Comparison of ENCODE assay signal across 8 cellular contexts in the genomic region with DNA sequence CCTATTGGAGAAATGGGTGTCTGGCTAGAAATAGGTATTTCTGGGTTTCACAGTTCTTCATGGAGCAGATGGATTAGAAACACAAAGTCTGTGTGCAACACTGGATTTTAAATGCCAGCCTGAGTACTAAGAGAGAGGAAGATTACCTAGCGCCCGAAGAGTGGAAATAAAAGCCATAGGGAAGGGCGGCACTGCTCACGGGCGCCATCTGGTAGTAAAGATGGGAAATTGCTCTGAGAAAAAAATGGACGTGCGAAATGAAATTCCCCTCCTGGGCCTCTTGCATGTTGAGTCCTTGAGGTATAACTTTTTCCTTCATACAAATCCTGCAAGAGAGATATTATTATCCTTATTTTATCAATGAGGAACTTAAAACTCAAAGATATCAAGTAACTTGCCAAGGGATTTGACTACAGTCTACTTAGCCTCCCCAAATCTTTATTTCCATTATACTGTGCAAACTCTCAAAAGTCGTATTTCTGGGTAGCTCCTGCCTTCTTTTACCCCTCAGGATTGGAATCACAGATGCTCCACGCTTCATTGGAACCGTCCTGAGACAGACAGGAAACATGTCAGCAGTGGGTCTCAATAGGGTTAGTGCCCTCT.
DNase-seq lines count a peak whose midpoint lies in the region; ATAC-seq, FAIRE-seq and TF ChIP-seq lines count a peak whose summit lies in the region.

No MANE protein-coding gene starts in this region.

- H4K5ac ChIP-seq in H1 (ENCODE audit: insufficient read length, low read depth, low read length): no peak overlapping the region

- no peak overlapping the region for H3K4me2 ChIP-seq in H1 (ENCODE audit: insufficient read depth in 1 of 2, low read depth in 2 of 2, low read length in 2 of 2)

- no peak overlapping the region for H3K4ac ChIP-seq in H1 (replicated peaks; ENCODE audit: insufficient read length, low read depth, low read length)

- no peak overlapping the region for H3K23ac ChIP-seq in H1 (ENCODE audit: insufficient read length)

- H3K27me3 ChIP-seq in H1 (replicated peaks in 1 of 4; ENCODE audit: control insufficient read depth in 3 of 4, extremely low read depth in 1 of 4, insufficient read depth in 3 of 4, low read length in 3 of 4) (no peaks in the 10 kb centered on the region), thoracic aorta (replicated peaks; ENCODE audit: insufficient read depth) (no peaks in the 10 kb centered on the region)

- peak overlapping the region; percentile 8 for H4K91ac ChIP-seq in H1 (replicated peaks; ENCODE audit: insufficient read length, low read length)

- H4K20me1 ChIP-seq in H1 (replicated peaks in 1 of 2; ENCODE audit: control insufficient read depth in 1 of 2, insufficient read depth in 2 of 2, low read length in 2 of 2): no peaks in the 10 kb centered on the region

- TF ChIP-seq EP300 in H1 (IDR thresholded peaks at IDR 0.05; ENCODE audit: borderline replicate concordance in 1 of 2, low read depth in 2 of 2, low read length in 2 of 2): no peak

- H3K9me3 ChIP-seq in H1 (ENCODE audit: insufficient read depth in 2 of 2, low read depth in 1 of 2, low read length in 1 of 2) (peaks cover 2 to 3% of the 10 kb centered on the region in 2 experiments; a peak in 1 of 4 replicates), thoracic aorta (no peaks in the 10 kb centered on the region)

- H3K4me3 ChIP-seq in H1 (ENCODE audit: extremely low read depth in 1 of 4, insufficient read depth in 2 of 4, low read depth in 3 of 4, low read length in 4 of 4): no peak overlapping the region
- no peak overlapping the region for H3K4me3 ChIP-seq in thoracic aorta

- 36% methylated on average over 10 of the region's 10 CpGs; no CpG with 5 or more reads in 1 of the 2 experiments for WGBS in H1 (ENCODE audit: extremely low coverage in 1 of 2, insufficient coverage in 1 of 2, insufficient read length in 1 of 2, insufficient replicate concordance in 2 of 2, low coverage in 1 of 2, low lambda C conversion rate in 2 of 2, missing lambda C conversion rate in 1 of 2), 2 experiments

- TF ChIP-seq RAD21 in H1 (IDR thresholded peaks at IDR 0.05 in 1 of 2, conservative IDR thresholded peaks at IDR 0.05 in 1 of 2; ENCODE audit: low read depth in 2 of 2, low read length in 2 of 2): peak; percentile 72 to 77

- POLR2A ChIA-PET in H1 (lab: Charles Lee; ENCODE audit: partially characterized antibody): no interaction called here

- H2BK12ac ChIP-seq in H1 (ENCODE audit: low read depth, low read length): peak overlapping the region; percentile 10; the same call in 1 of the 2 replicates

- H3K27ac ChIP-seq in H1 (ENCODE audit: low read depth, low read length) (no peak overlapping the region), thoracic aorta (no peak overlapping the region)

- no peak overlapping the region for H3K9ac ChIP-seq in H1 (replicated peaks in 1 of 4; ENCODE audit: extremely low read depth in 1 of 4, low read depth in 3 of 4, low read length in 3 of 4)

- ATAC-seq in HG03095 (IDR thresholded peaks at IDR 0.05; ENCODE audit: unreplicated experiment) (peak; percentile 57), thoracic aorta (ENCODE audit: insufficient number of reproducible peaks, low FRiP score, low read depth) (no peak), HG03521 (IDR thresholded peaks at IDR 0.05; ENCODE audit: unreplicated experiment) (no peak)

- TF ChIP-seq CTCF in H1 (IDR thresholded peaks at IDR 0.05; ENCODE audit: control extremely low read depth in 1 of 3, insufficient read depth in 1 of 3, low read depth in 1 of 3, low read length in 3 of 3) (peak; percentile 58 to 76 (median 67)), thoracic aorta (IDR thresholded peaks at IDR 0.05) (peak; percentile 82)

- peak overlapping the region; percentile 54; the same call in 1 of the 2 replicates for H2BK20ac ChIP-seq in H1 (ENCODE audit: low read length)

- no peak for TF ChIP-seq POLR2A in H1 (IDR thresholded peaks at IDR 0.05; ENCODE audit: control extremely low read depth in 1 of 2, low read depth in 2 of 2, low read length in 2 of 2)

- H3K36me3 ChIP-seq in H1 (ENCODE audit: control insufficient read depth in 2 of 4, insufficient read depth in 4 of 4, low read length in 3 of 4): no peaks in the 10 kb centered on the region
- no peaks in the 10 kb centered on the region for H3K36me3 ChIP-seq in thoracic aorta

- no peaks in the 10 kb centered on the region for H3K79me2 ChIP-seq in H1 (ENCODE audit: control insufficient read depth in 1 of 2, insufficient read depth in 2 of 2, low read length in 2 of 2)

- no peaks in the 10 kb centered on the region for H3K23me2 ChIP-seq in H1 (ENCODE audit: low read depth, low read length)

- peak; percentile 83 for FAIRE-seq in H1 (lab: Jason Lieb, UNC)

- no peak overlapping the region for H2BK5ac ChIP-seq in H1 (ENCODE audit: low read depth, low read length)

- peak overlapping the region; percentile 9 for H2BK120ac ChIP-seq in H1 (replicated peaks; ENCODE audit: low read depth, low read length)

- peaks cover 0 to 5% (median 3%) of the 10 kb centered on the region in 4 experiments; a peak in 5 of 7 replicates for H3K4me1 ChIP-seq in H1 (replicated peaks in 1 of 4; ENCODE audit: control insufficient read depth in 3 of 4, insufficient read depth in 4 of 4, low read length in 3 of 4)
- H3K4me1 ChIP-seq in thoracic aorta (ENCODE audit: control insufficient read depth in 1 of 2, low read depth in 2 of 2): no peaks in the 10 kb centered on the region

- H3K18ac ChIP-seq in H1 (ENCODE audit: extremely low read depth, low read length): no peak overlapping the region; the same call in 1 of the 2 replicates

- peak overlapping the region; percentile 93 for H2AFZ ChIP-seq in H1 (ENCODE audit: low read length)

- peak; percentile 44 for DNase-seq in EL
- peak; percentile 40 for DNase-seq in NCI-H460 (ENCODE audit: extremely low read depth, low read depth)
- peak; percentile 21 for DNase-seq in activated CD4-positive, alpha-beta T cell treated with anti-CD3 and anti-CD28 coated beads, Interleukin-2, amount 50 U/mL, for 1 hour
- peak in 1 of 2 experiments; percentile 57 for DNase-seq in H1 (ENCODE audit: low read depth in 1 of 2, low spot score in 2 of 2)
- DNase-seq in midbrain (lab: John Stamatoyannopoulos, UW): peak; percentile 47
- DNase-seq in thoracic aorta (ENCODE audit: low spot score): no peak

- no peak overlapping the region for H3K56ac ChIP-seq in H1 (replicated peaks; ENCODE audit: insufficient read length, low read depth, low read length)

- no peak overlapping the region for H3K14ac ChIP-seq in H1 (ENCODE audit: insufficient read length)

- no peak overlapping the region for H4K8ac ChIP-seq in H1 (ENCODE audit: extremely low read depth, insufficient read depth, low read length)

- no peak overlapping the region for H2AK5ac ChIP-seq in H1 (ENCODE audit: low read depth, low read length)

- H2BK15ac ChIP-seq in H1 (ENCODE audit: low read length): no peak overlapping the region

- CTCF ChIA-PET in H1 (lab: Charles Lee; ENCODE audit: partially characterized antibody): interaction anchor here (0.6 to 5.3 kb wide), 46 partner anchors 7 to 445 kb away, joined by 3 to 39 read pairs (median 4); no protein-coding TSS in a partner anchor

- H3K79me1 ChIP-seq in H1 (ENCODE audit: low read depth, low read length): no peaks in the 10 kb centered on the region

TF ChIP-seq in H1, 55 proteins besides CTCF, POLR2A, EP300 and RAD21:
- TF ChIP-seq YY1 (IDR thresholded peaks at IDR 0.05; ENCODE audit: low read depth, low read length): peak; percentile 65
- TF ChIP-seq KDM5A (IDR thresholded peaks at IDR 0.05; ENCODE audit: low read length): no peak
